In genomic region chr4:74400395-74400794, GRCh38 we compare ENCODE assay signal across 21 cellular contexts. TPM values are rescaled to one million over a fixed set of nuclear protein-coding genes. Genes with fewer than 3 reads are reported as not detected.
DNase-seq lines count a peak whose midpoint lies in the region; ATAC-seq and TF ChIP-seq lines count a peak whose summit lies in the region.
"Had no signal": no experiment of that assay in that cellular context is flagged by ENCODE, and none has a peak within 500 bp of the region (broad histone marks: within the 10 kb centered on the region; RNA-seq: fewer than 3 reads in every experiment).

No MANE protein-coding gene starts in this region.

- peaks cover 16% of the 10 kb centered on the region for H3K27me3 Mint-ChIP-seq in osteocyte (ENCODE audit: unreplicated experiment)
- H3K27me3 Mint-ChIP-seq: T-cell had no signal

- H3K9me3 ChIP-seq in IMR-90 (ENCODE audit: control insufficient read depth, insufficient read depth, low read length): no peaks in the 10 kb centered on the region

- peak overlapping the region; percentile 76 for H3K27ac Mint-ChIP-seq in osteocyte (ENCODE audit: unreplicated experiment)
- H3K27ac Mint-ChIP-seq: T-cell had no signal

- H3K4me1 ChIP-seq in IMR-90 (ENCODE audit: control insufficient read depth, insufficient read depth, low read length): peaks cover 3% of the 10 kb centered on the region; the same call in 1 of the 2 replicates

- H3K27ac ChIP-seq in IMR-90 (ENCODE audit: insufficient read depth, low read length): no peak overlapping the region
- H3K27ac ChIP-seq: 22Rv1, C4-2B, PC-9 had no signal

- H3K9ac ChIP-seq in IMR-90 (ENCODE audit: low read depth, low read length): no peak overlapping the region

- no peak overlapping the region for H3K4me3 ChIP-seq in IMR-90 (ENCODE audit: insufficient read depth, low read depth, low read length)
- H3K4me3 ChIP-seq: PC-9 had no signal

- H3K27me3 ChIP-seq in IMR-90 (ENCODE audit: control insufficient read depth, insufficient read depth, low read length): no peaks in the 10 kb centered on the region

- H3K4me1 Mint-ChIP-seq in osteocyte (ENCODE audit: unreplicated experiment): peaks cover 23% of the 10 kb centered on the region

- dilution Hi-C loops in IMR-90 (cut with HindIII; ENCODE audit: low sequenced_read_pairs, unreplicated experiment): no loop called here

- POLR2A ChIA-PET in IMR-90 (lab: Charles Lee; ENCODE audit: unreplicated experiment): no interaction called here

- no peak overlapping the region for H3K4me2 ChIP-seq in IMR-90 (ENCODE audit: low read depth, low read length)
- H3K4me2 ChIP-seq: PC-9 had no signal

- TF ChIP-seq RAD21 in IMR-90 (IDR thresholded peaks at IDR 0.05; ENCODE audit: low read length): no peak

- no peak overlapping the region for H2BK15ac ChIP-seq in IMR-90 (ENCODE audit: low read depth, low read length)

- peak overlapping the region; percentile 76 for H2AFZ ChIP-seq in IMR-90 (replicated peaks; ENCODE audit: low read length, poor library complexity)
- H2AFZ ChIP-seq: PC-9 had no signal

- no peak overlapping the region for H3K4ac ChIP-seq in IMR-90 (ENCODE audit: low read depth, low read length)

- H2AK5ac ChIP-seq in IMR-90 (ENCODE audit: low read depth, low read length): no peak overlapping the region

- no peaks in the 10 kb centered on the region for H3K36me3 ChIP-seq in IMR-90 (ENCODE audit: control insufficient read depth, insufficient read depth, low read length)

- H3K9me3 Mint-ChIP-seq in osteocyte (ENCODE audit: unreplicated experiment): no peaks in the 10 kb centered on the region
- H3K9me3 Mint-ChIP-seq: T-cell had no signal

- H3K23ac ChIP-seq in IMR-90 (ENCODE audit: low read depth, low read length): no peak overlapping the region

- no peak overlapping the region for H3K14ac ChIP-seq in IMR-90 (replicated peaks; ENCODE audit: low read depth, low read length)

- CTCF ChIA-PET in IMR-90 (lab: Yijun Ruan, JAX): no interaction called here

- H2BK120ac ChIP-seq in IMR-90 (ENCODE audit: low read depth, low read length): no peak overlapping the region

- no peak overlapping the region for H2AK9ac ChIP-seq in IMR-90 (replicated peaks; ENCODE audit: low read depth, low read length, poor library complexity)

- DNase-seq in NCI-H748 (lab: John Stamatoyannopoulos, UW; ENCODE audit: unreplicated experiment) (peak; percentile 1), NCI-H748 treated with DMSO at 0.1 percent for 48 hours (lab: John Stamatoyannopoulos, UW) (no peak), IMR-90 (no peak), SW480 (ENCODE audit: low spot score) (peak; percentile 30), osteocyte (ENCODE audit: extremely low spot score, unreplicated experiment) (no peak), NCI-H1694 treated with DMSO at 0.1 percent for 48 hours (lab: John Stamatoyannopoulos, UW) (no peak)
- DNase-seq: AML-193, DMS 273 treated with DMSO at 0.1 percent for 48 hours, DND-41, HCEC 1CT, KBM-7, NCI-H1417, NCI-H187 treated with DMSO at 0.1 percent for 48 hours, NCI-H345, NCI-H526 treated with DMSO at 0.1 percent for 48 hours, PC-9, T-cell had no signal

- TF ChIP-seq CTCF in IMR-90 (conservative IDR thresholded peaks at IDR 0.05; ENCODE audit: low read depth, low read length): no peak
- no peak for TF ChIP-seq CTCF in osteocyte (IDR thresholded peaks at IDR 0.05)

- no peaks in the 10 kb centered on the region for H4K20me1 ChIP-seq in IMR-90 (ENCODE audit: insufficient read depth, low read length)

- H2BK20ac ChIP-seq in IMR-90 (ENCODE audit: low read depth, low read length): no peak overlapping the region

- TF ChIP-seq POLR2A in IMR-90 (IDR thresholded peaks at IDR 0.05; ENCODE audit: low read depth, low read length): no peak

- H3K18ac ChIP-seq in IMR-90 (ENCODE audit: low read depth, low read length): no peak overlapping the region

- no peak overlapping the region for H4K5ac ChIP-seq in IMR-90 (ENCODE audit: low read depth, low read length)

- no peak overlapping the region for H4K91ac ChIP-seq in IMR-90 (ENCODE audit: insufficient read depth, low read depth, low read length)

- H3K79me1 ChIP-seq in IMR-90 (ENCODE audit: low read depth in 1 of 2, low read length in 2 of 2): no peaks in the 10 kb centered on the region

- no TSS peak for BruUV-seq in IMR-90 (replicated peaks; lab: Mats Ljungman, UMichigan)

- no peaks in the 10 kb centered on the region for H3K36me3 Mint-ChIP-seq in osteocyte (ENCODE audit: unreplicated experiment)
- H3K36me3 Mint-ChIP-seq: T-cell had no signal

- no peak overlapping the region for H3K56ac ChIP-seq in IMR-90 (ENCODE audit: extremely low read depth, insufficient read depth, low read length)

- H3K9me1 ChIP-seq in IMR-90 (ENCODE audit: insufficient read depth, low read length): no peaks in the 10 kb centered on the region

- in situ Hi-C loops in IMR-90 (cut with MboI; ENCODE audit: low sequenced_read_pairs): no loop called here

- intact Hi-C loops in IMR-90 (cut with micrococcal nuclease): no loop called here

- H2BK5ac ChIP-seq in IMR-90 (ENCODE audit: low read depth, low read length, poor library complexity, severe bottlenecking): no peak overlapping the region

- 84% methylated on average over 5 of the region's 10 CpGs; no CpG with 5 or more reads in 1 of the 2 experiments for WGBS in IMR-90 (ENCODE audit: extremely low coverage in 2 of 2, insufficient read length in 1 of 2), 2 experiments

- H3K4me3 Mint-ChIP-seq in osteocyte (ENCODE audit: unreplicated experiment): no peak overlapping the region
- H3K4me3 Mint-ChIP-seq: T-cell had no signal

- no peak overlapping the region for H4K8ac ChIP-seq in IMR-90 (ENCODE audit: low read depth in 2 of 2, low read length in 2 of 2)

- ATAC-seq in IMR-90 (ENCODE audit: low read depth) (no peak), HG02610 (IDR thresholded peaks at IDR 0.05; ENCODE audit: unreplicated experiment) (no peak)
- ATAC-seq in activated CD4-positive, CD25-positive, alpha-beta regulatory T cell treated with anti-CD3 and anti-CD28 coated beads, Interleukin-2, amount 50 U/mL, for 24 hours: no peak
- ATAC-seq: T-cell had no signal

TF ChIP-seq in IMR-90, 13 proteins besides CTCF, POLR2A, EP300 and RAD21:
- TF ChIP-seq RFX5 (IDR thresholded peaks at IDR 0.05; ENCODE audit: low read depth, low read length) (no peak), FOS (IDR thresholded peaks at IDR 0.05; ENCODE audit: low read depth, low read length) (no peak), SMC3 (IDR thresholded peaks at IDR 0.05; ENCODE audit: low read depth, low read length) (no peak), BHLHE40 (IDR thresholded peaks at IDR 0.05; ENCODE audit: low read depth, low read length) (no peak), ELK1 (IDR thresholded peaks at IDR 0.05; ENCODE audit: borderline replicate concordance, low read depth, low read length) (no peak), NFE2L2 (IDR thresholded peaks at IDR 0.05; ENCODE audit: low read depth, low read length) (no peak), MAFK (IDR thresholded peaks at IDR 0.05; ENCODE audit: low read depth, low read length) (no peak), CEBPB (IDR thresholded peaks at IDR 0.05; ENCODE audit: low read depth, low read length) (no peak), MAZ (IDR thresholded peaks at IDR 0.05; ENCODE audit: borderline replicate concordance, low read depth, low read length) (no peak), CHD1 (IDR thresholded peaks at IDR 0.05; ENCODE audit: low read depth, low read length) (no peak), MXI1 (IDR thresholded peaks at IDR 0.05; ENCODE audit: borderline replicate concordance, low read depth, low read length) (no peak), RCOR1 (IDR thresholded peaks at IDR 0.05; ENCODE audit: insufficient replicate concordance, low read length) (no peak)
- TF ChIP-seq, protein P1, sequence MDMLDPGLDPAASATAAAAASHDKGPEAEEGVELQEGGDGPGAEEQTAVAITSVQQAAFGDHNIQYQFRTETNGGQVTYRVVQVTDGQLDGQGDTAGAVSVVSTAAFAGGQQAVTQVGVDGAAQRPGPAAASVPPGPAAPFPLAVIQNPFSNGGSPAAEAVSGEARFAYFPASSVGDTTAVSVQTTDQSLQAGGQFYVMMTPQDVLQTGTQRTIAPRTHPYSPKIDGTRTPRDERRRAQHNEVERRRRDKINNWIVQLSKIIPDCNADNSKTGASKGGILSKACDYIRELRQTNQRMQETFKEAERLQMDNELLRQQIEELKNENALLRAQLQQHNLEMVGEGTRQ (IDR thresholded peaks at IDR 0.05; ENCODE audit: low read depth, low read length): no peak
TF ChIP-seq in IMR-90: peak in this region for 0.

RNA-seq across cellular contexts. Expression of gene EREG, which starts 35.5 kb away (rescaled TPM):
- total RNA-seq in IMR-90 (2012; rRNA removed): 0.36 and 1.1 TPM in 2 replicates
- polyA plus RNA-seq in IMR-90 (2012; rRNA removed): 0.14 and 0.26 TPM in 2 replicates
- polyA plus RNA-seq in IMR-90 (2012; cell fraction: cytosol; rRNA removed): 0.07 and 0.21 TPM in 2 replicates
- polyA plus RNA-seq in IMR-90 (2012; cell fraction: nucleus; rRNA removed; ENCODE audit: low replicate concordance): 0.30 and 1.1 TPM in 2 replicates
- total RNA-seq in osteocyte: 1.3 and 2.2 TPM in 2 replicates

RNA-seq across cellular contexts. Expression of gene AREG, which starts 44.5 kb away (rescaled TPM):
- total RNA-seq in IMR-90 (2012; rRNA removed): 0.18 and 0.28 TPM in 2 replicates
- polyA plus RNA-seq in IMR-90 (2012; rRNA removed): 0.17 and 0.30 TPM in 2 replicates
- 1.3 and 1.4 TPM in 2 replicates for polyA plus RNA-seq in IMR-90 (2012; cell fraction: cytosol; rRNA removed)
- polyA plus RNA-seq in IMR-90 (2012; cell fraction: nucleus; rRNA removed; ENCODE audit: low replicate concordance): 3.1 and 8.0 TPM in 2 replicates
- total RNA-seq in osteocyte: 0.50 and 0.64 TPM in 2 replicates

Comparison
In these comparisons a context has a peak if more than half of its experiments do, and no peak if none do; other contexts are left out.
1. DNase-seq: peak in NCI-H748 (single experiment) and SW480 (single experiment); none in NCI-H748 treated with DMSO at 0.1 percent for 48 hours (single experiment), IMR-90 (single experiment), osteocyte (single experiment) and NCI-H1694 treated with DMSO at 0.1 percent for 48 hours (single experiment).